In genomic region chr14:96592591-96593388, GRCh38 we compare ENCODE assay signal across 8 cellular contexts.
DNase-seq lines count a peak whose midpoint lies in the region; ATAC-seq and TF ChIP-seq lines count a peak whose summit lies in the region.

No MANE protein-coding gene starts in this region.

- H3K27ac Mint-ChIP-seq in T-cell, result peak overlapping the region in 1 of 2 donors; percentile 48

- H3K4me1 ChIP-seq in iPS DF 6.9 (ENCODE audit: control insufficient read depth, insufficient read depth, low read length) (peaks cover 5% of the 10 kb centered on the region), PC-3 (ENCODE audit: insufficient read depth, low read length) (no peaks in the 10 kb centered on the region)

- no peaks in the 10 kb centered on the region for H3K79me2 ChIP-seq in PC-3 (ENCODE audit: low read length)

- no peaks in the 10 kb centered on the region for H3K9me3 ChIP-seq in iPS DF 6.9 (ENCODE audit: control insufficient read depth, insufficient read depth, low read length)
- H3K9me3 ChIP-seq in PC-3 (ENCODE audit: low read length), result no peaks in the 10 kb centered on the region

- H3K4me3 ChIP-seq in iPS DF 6.9 (ENCODE audit: low read length) (peak overlapping the region; percentile 43; the same call in 1 of the 2 replicates), PC-3 (ENCODE audit: low read length) (no peak overlapping the region)

- intact Hi-C loops in PC-3 (cut with micrococcal nuclease), result no loop called here

- TF ChIP-seq CTCF in PC-3 (conservative IDR thresholded peaks at IDR 0.05; ENCODE audit: low read depth, low read length), result no peak

- H3K27me3 ChIP-seq in iPS DF 6.9 (ENCODE audit: control insufficient read depth, insufficient read depth, low read length) (peaks cover 2% of the 10 kb centered on the region; the same call in 1 of the 2 replicates), PC-3 (ENCODE audit: low read length) (peaks cover 7% of the 10 kb centered on the region; the same call in 1 of the 2 replicates)

- peaks cover 10 to 16% (median 13%) of the 10 kb centered on the region in 3 donors for H3K4me1 Mint-ChIP-seq in T-cell

- no peaks in the 10 kb centered on the region for H3K9me2 ChIP-seq in PC-3 (replicated peaks; ENCODE audit: low read length)

- H3K27me3 Mint-ChIP-seq in T-cell, result peaks cover 14 to 18% of the 10 kb centered on the region in 2 donors

- H3K4me2 ChIP-seq in PC-3 (ENCODE audit: low read length), result no peak overlapping the region

- peak; percentile 80 for ATAC-seq in HG02610 (IDR thresholded peaks at IDR 0.05; ENCODE audit: unreplicated experiment)
- peak; percentile 84 to 97 (median 94) for ATAC-seq in T-cell (replicated peaks in 1 of 4)
- ATAC-seq in PC-3, result no peak

- no peaks in the 10 kb centered on the region for H3F3A ChIP-seq in PC-3 (ENCODE audit: low read length, unreplicated experiment)

- peak; percentile 21 for DNase-seq in EL
- DNase-seq in T-cell, result peak in 33 of 34 experiments; percentile 16 to 75 (median 44)
- peak in 29 of 56 donors; percentile 3 to 50 (median 20) for DNase-seq in amygdala (lab: John Stamatoyannopoulos, UW)
- DNase-seq in iPS DF 6.9 (ENCODE audit: low read depth, low spot score), result no peak
- peak; percentile 76 for DNase-seq in stimulated activated CD4-positive, alpha-beta T cell treated with anti-CD3 and anti-CD28 coated beads, Interleukin-15, amount 100 ng/mL, for 24 hours
- DNase-seq in PC-3, result no peak
- no peak for DNase-seq in NCI-H2227 treated with DMSO at 0.1 percent for 48 hours (lab: John Stamatoyannopoulos, UW)

- CTCF ChIA-PET in T-cell (lab: Charles Lee), result no interaction called here
- CTCF ChIA-PET in PC-3 (lab: Charles Lee), result no interaction called here

- no peak overlapping the region for H3K9ac ChIP-seq in PC-3 (ENCODE audit: low read length)

- no CpG with 5 or more reads among the region's 54 CpGs for WGBS in iPS DF 6.9 (ENCODE audit: insufficient coverage, insufficient read length)

- no peak overlapping the region for H2AFZ ChIP-seq in PC-3 (ENCODE audit: low read length)

- H3K9me3 Mint-ChIP-seq in T-cell, result no peaks in the 10 kb centered on the region

- no peaks in the 10 kb centered on the region for H3K36me3 ChIP-seq in iPS DF 6.9 (ENCODE audit: control insufficient read depth, insufficient read depth, low read length)
- H3K36me3 ChIP-seq in PC-3 (ENCODE audit: low read depth, low read length), result no peaks in the 10 kb centered on the region

- H3K27ac ChIP-seq in iPS DF 6.9 (ENCODE audit: low read length), result no peak overlapping the region
- H3K27ac ChIP-seq in PC-3 (ENCODE audit: low read length), result no peak overlapping the region

- peak overlapping the region; percentile 73 to 80 (median 75) for H3K4me3 Mint-ChIP-seq in T-cell

- POLR2A ChIA-PET in T-cell (lab: Charles Lee), result no interaction called here
- POLR2A ChIA-PET in PC-3 (lab: Charles Lee; ENCODE audit: unreplicated experiment), result no interaction called here

- BruUV-seq in PC-3 (replicated peaks; lab: Mats Ljungman, UMichigan), result no TSS peak

- no peaks in the 10 kb centered on the region for H4K20me1 ChIP-seq in PC-3 (ENCODE audit: low read length)

- H3K36me3 Mint-ChIP-seq in T-cell, result no peaks in the 10 kb centered on the region

Comparison
In these comparisons a context has a peak if more than half of its experiments do, and no peak if none do; other contexts are left out.
1. DNase-seq: peak in EL (single experiment), T-cell (33 of 34), amygdala (29 of 56) and stimulated activated CD4-positive, alpha-beta T cell treated with anti-CD3 and anti-CD28 coated beads, Interleukin-15, amount 100 ng/mL, for 24 hours (single experiment); none in iPS DF 6.9 (single experiment), PC-3 (single experiment) and NCI-H2227 treated with DMSO at 0.1 percent for 48 hours (single experiment).